Comparison of ENCODE assay signal across 8 cellular contexts in genomic region chr6:143510991-143511891, GRCh38. TPM values are rescaled to one million over a fixed set of nuclear protein-coding genes. Genes with fewer than 3 reads are reported as not detected.
A peak's percentile ranks its signal among the peaks of the same experiment; 100 is the strongest.
DNase-seq lines count a peak whose midpoint lies in the region; ATAC-seq and TF ChIP-seq lines count a peak whose summit lies in the region.

A gene with protein sequence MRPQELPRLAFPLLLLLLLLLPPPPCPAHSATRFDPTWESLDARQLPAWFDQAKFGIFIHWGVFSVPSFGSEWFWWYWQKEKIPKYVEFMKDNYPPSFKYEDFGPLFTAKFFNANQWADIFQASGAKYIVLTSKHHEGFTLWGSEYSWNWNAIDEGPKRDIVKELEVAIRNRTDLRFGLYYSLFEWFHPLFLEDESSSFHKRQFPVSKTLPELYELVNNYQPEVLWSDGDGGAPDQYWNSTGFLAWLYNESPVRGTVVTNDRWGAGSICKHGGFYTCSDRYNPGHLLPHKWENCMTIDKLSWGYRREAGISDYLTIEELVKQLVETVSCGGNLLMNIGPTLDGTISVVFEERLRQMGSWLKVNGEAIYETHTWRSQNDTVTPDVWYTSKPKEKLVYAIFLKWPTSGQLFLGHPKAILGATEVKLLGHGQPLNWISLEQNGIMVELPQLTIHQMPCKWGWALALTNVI (minus strand): TSS chr6:143511720. CDS start chr6:143511634, 86 bp downstream.

- H3K4me3 Mint-ChIP-seq in CD4-positive, CD25-positive, alpha-beta regulatory T cell, result peak within 1 kb of the TSS; percentile 88 to 97 (median 93)
- peak within 1 kb of the TSS; percentile 87 for H3K4me3 Mint-ChIP-seq in activated naive CD4-positive, alpha-beta T cell treated with anti-CD3 and anti-CD28 coated beads, Interleukin-2, amount 10 ng/mL, durations not matched to agents 7 days and 5 days

- H3K79me1 ChIP-seq in neuronal stem cell (ENCODE audit: low read depth, low read length), result no peaks in the 10 kb centered on the region

- peak within 1 kb of the TSS; percentile 60 for H3K14ac ChIP-seq in neuronal stem cell (ENCODE audit: low read length)

- H3K23ac ChIP-seq in neuronal stem cell (ENCODE audit: low read depth, low read length, poor library complexity), result peak within 1 kb of the TSS; percentile 76

- ATAC-seq in CD4-positive, CD25-positive, alpha-beta regulatory T cell (ENCODE audit: low read depth in 2 of 2), result peak; percentile 71 to 78
- ATAC-seq in GM19372 (IDR thresholded peaks at IDR 0.05; ENCODE audit: low read depth, unreplicated experiment), result peak; percentile 64
- ATAC-seq in HG03571 (IDR thresholded peaks at IDR 0.05; ENCODE audit: unreplicated experiment), result peak; percentile 63
- ATAC-seq in gastroesophageal sphincter, result peak; percentile 95

- H3K4ac ChIP-seq in neuronal stem cell (ENCODE audit: low read length), result no peak within 1 kb of the TSS

- peaks cover 25% of the 10 kb centered on the region for H3K4me1 ChIP-seq in CD4-positive, CD25-positive, alpha-beta regulatory T cell (ENCODE audit: control insufficient read depth, insufficient read depth, low read length, poor library complexity, severe bottlenecking)
- H3K4me1 ChIP-seq in SJSA1 (replicated peaks) (peaks cover 9% of the 10 kb centered on the region), gastroesophageal sphincter (peaks cover 0 to 52% (median 19%) of the 10 kb centered on the region in 3 donors), neuronal stem cell (ENCODE audit: control insufficient read depth in 2 of 2, insufficient read depth in 1 of 2, low read depth in 1 of 2, low read length in 2 of 2) (peaks cover 6% of the 10 kb centered on the region in 2 donors)

- peak within 1 kb of the TSS; percentile 78 for H3K4me2 ChIP-seq in neuronal stem cell (ENCODE audit: insufficient read depth, low read length, poor library complexity, severe bottlenecking)

- peak within 1 kb of the TSS; percentile 77 for H2BK5ac ChIP-seq in neuronal stem cell (ENCODE audit: low read length)

- DNase-seq in CD4-positive, CD25-positive, alpha-beta regulatory T cell, result peak; percentile 51 to 86 (median 64)
- DNase-seq in SJSA1 (ENCODE audit: low read depth in 1 of 2, low spot score in 2 of 2) (peak; percentile 74 to 82), neuronal stem cell (ENCODE audit: low spot score) (peak; percentile 61), stromal cell of bone marrow (ENCODE audit: low read depth) (peak; percentile 80)
- DNase-seq in activated naive CD4-positive, alpha-beta T cell treated with anti-CD3 and anti-CD28 coated beads, Interleukin-2, amount 10 ng/mL, durations not matched to agents 7 days and 5 days, result peak; percentile 78

- peak within 1 kb of the TSS; percentile 59 for H2BK15ac ChIP-seq in neuronal stem cell (ENCODE audit: low read length)

- peak within 1 kb of the TSS; percentile 92 for H3K9ac ChIP-seq in neuronal stem cell (ENCODE audit: low read depth, low read length, poor library complexity)

- peak within 1 kb of the TSS; percentile 95 for H3K18ac ChIP-seq in neuronal stem cell (ENCODE audit: low read length)

- peak within 1 kb of the TSS; percentile 34 for H4K91ac ChIP-seq in neuronal stem cell (ENCODE audit: low read depth, low read length, poor library complexity)

- peak within 1 kb of the TSS; percentile 73 for H2BK120ac ChIP-seq in neuronal stem cell (ENCODE audit: low read depth, low read length)

- H3K4me3 ChIP-seq in CD4-positive, CD25-positive, alpha-beta regulatory T cell (ENCODE audit: low read depth, low read length), result peak within 1 kb of the TSS; percentile 75
- peak within 1 kb of the TSS; percentile 54 for H3K4me3 ChIP-seq in SJSA1
- H3K4me3 ChIP-seq in gastroesophageal sphincter, result peak within 1 kb of the TSS; percentile 79 to 96
- peak within 1 kb of the TSS; percentile 63 to 79 for H3K4me3 ChIP-seq in neuronal stem cell (ENCODE audit: low read length in 2 of 2)

- peaks cover 25 to 41% (median 34%) of the 10 kb centered on the region in 4 donors for H3K4me1 Mint-ChIP-seq in CD4-positive, CD25-positive, alpha-beta regulatory T cell
- peaks cover 30% of the 10 kb centered on the region for H3K4me1 Mint-ChIP-seq in activated naive CD4-positive, alpha-beta T cell treated with anti-CD3 and anti-CD28 coated beads, Interleukin-2, amount 10 ng/mL, durations not matched to agents 7 days and 5 days

- WGBS in gastroesophageal sphincter (ENCODE audit: low coverage in 1 of 2), 2 donors, result 5 to 7% methylated on average over 22 to 23 of the region's 63 CpGs
- WGBS in neuronal stem cell (ENCODE audit: extremely low coverage in 2 of 2, insufficient read length in 2 of 2, insufficient replicate concordance in 1 of 2), 2 donors, result no CpG with 5 or more reads among the region's 63 CpGs

- TF ChIP-seq CTCF in gastroesophageal sphincter (IDR thresholded peaks at IDR 0.05), result peak in 2 of 4 experiments; percentile 19 to 52

- H2AFZ ChIP-seq in neuronal stem cell (ENCODE audit: low read length), result peak within 1 kb of the TSS; percentile 92

- CTCF ChIA-PET in activated naive CD4-positive, alpha-beta T cell treated with anti-CD3 and anti-CD28 coated beads, Interleukin-2, amount 10 ng/mL, durations not matched to agents 7 days and 5 days (lab: Charles Lee), result interaction anchor here (0.8 to 6.1 kb wide), 5 partner anchors 9 to 503 kb away, joined by 3 to 53 read pairs (median 5); no protein-coding TSS in a partner anchor

- no peaks in the 10 kb centered on the region for H3K9me3 Mint-ChIP-seq in CD4-positive, CD25-positive, alpha-beta regulatory T cell
- H3K9me3 Mint-ChIP-seq in activated naive CD4-positive, alpha-beta T cell treated with anti-CD3 and anti-CD28 coated beads, Interleukin-2, amount 10 ng/mL, durations not matched to agents 7 days and 5 days, result no peaks in the 10 kb centered on the region

- H3K27me3 ChIP-seq in CD4-positive, CD25-positive, alpha-beta regulatory T cell (ENCODE audit: control insufficient read depth, insufficient read depth, low read length), result no peaks in the 10 kb centered on the region
- H3K27me3 ChIP-seq in SJSA1 (replicated peaks) (peaks cover 4% of the 10 kb centered on the region; the same call in 1 of the 2 replicates), gastroesophageal sphincter (no peaks in the 10 kb centered on the region), neuronal stem cell (ENCODE audit: control insufficient read depth in 3 of 3, insufficient read depth in 3 of 3, low read depth in 1 of 3, low read length in 3 of 3) (no peaks in the 10 kb centered on the region)

- H3K27ac Mint-ChIP-seq in CD4-positive, CD25-positive, alpha-beta regulatory T cell, result peak within 1 kb of the TSS; percentile 95 to 99 (median 96)
- peak within 1 kb of the TSS; percentile 92 for H3K27ac Mint-ChIP-seq in activated naive CD4-positive, alpha-beta T cell treated with anti-CD3 and anti-CD28 coated beads, Interleukin-2, amount 10 ng/mL, durations not matched to agents 7 days and 5 days

- peaks cover 6% of the 10 kb centered on the region for H3K36me3 ChIP-seq in CD4-positive, CD25-positive, alpha-beta regulatory T cell (ENCODE audit: control insufficient read depth, insufficient read depth, low read length)
- H3K36me3 ChIP-seq in SJSA1 (peaks cover 3% of the 10 kb centered on the region; the same call in 1 of the 2 replicates), gastroesophageal sphincter (peaks cover 0 to 13% of the 10 kb centered on the region in 2 donors), neuronal stem cell (replicated peaks in 1 of 2; ENCODE audit: control insufficient read depth in 2 of 2, insufficient read depth in 2 of 2, low read length in 2 of 2) (peaks cover 3 to 38% of the 10 kb centered on the region in 2 donors)

- no peak within 1 kb of the TSS for H2AK5ac ChIP-seq in neuronal stem cell (ENCODE audit: low read depth, low read length)

- H3K36me3 Mint-ChIP-seq in CD4-positive, CD25-positive, alpha-beta regulatory T cell, result peaks cover 12% of the 10 kb centered on the region
- H3K36me3 Mint-ChIP-seq in activated naive CD4-positive, alpha-beta T cell treated with anti-CD3 and anti-CD28 coated beads, Interleukin-2, amount 10 ng/mL, durations not matched to agents 7 days and 5 days, result peaks cover 17% of the 10 kb centered on the region

- H3K27me3 Mint-ChIP-seq in CD4-positive, CD25-positive, alpha-beta regulatory T cell, result no peaks in the 10 kb centered on the region
- peaks cover 13% of the 10 kb centered on the region for H3K27me3 Mint-ChIP-seq in activated naive CD4-positive, alpha-beta T cell treated with anti-CD3 and anti-CD28 coated beads, Interleukin-2, amount 10 ng/mL, durations not matched to agents 7 days and 5 days

- no peak for TF ChIP-seq EP300 in gastroesophageal sphincter (IDR thresholded peaks at IDR 0.05)

- H4K8ac ChIP-seq in neuronal stem cell (ENCODE audit: low read depth, low read length), result peak within 1 kb of the TSS; percentile 92

- no peak within 1 kb of the TSS for H2BK12ac ChIP-seq in neuronal stem cell (ENCODE audit: low read length)

- peak within 1 kb of the TSS; percentile 64 for H3K27ac ChIP-seq in CD4-positive, CD25-positive, alpha-beta regulatory T cell (ENCODE audit: insufficient read depth, low read length, poor library complexity, severe bottlenecking)
- H3K27ac ChIP-seq in SJSA1 (peak within 1 kb of the TSS; percentile 51; the same call in 1 of the 2 replicates), gastroesophageal sphincter (peak within 1 kb of the TSS; percentile 75 to 93 (median 90)), neuronal stem cell (replicated peaks; ENCODE audit: low read length) (no peak within 1 kb of the TSS)

- peak; percentile 79 to 82 for TF ChIP-seq POLR2A in gastroesophageal sphincter (IDR thresholded peaks at IDR 0.05)

- H3K9me3 ChIP-seq in CD4-positive, CD25-positive, alpha-beta regulatory T cell (ENCODE audit: control insufficient read depth in 2 of 2, low read length in 2 of 2), result no peaks in the 10 kb centered on the region
- H3K9me3 ChIP-seq in SJSA1 (replicated peaks) (no peaks in the 10 kb centered on the region), gastroesophageal sphincter (no peaks in the 10 kb centered on the region), neuronal stem cell (replicated peaks in 1 of 2; ENCODE audit: control insufficient read depth in 2 of 2, insufficient read depth in 1 of 2, low read depth in 1 of 2, low read length in 2 of 2) (no peaks in the 10 kb centered on the region)

RNA-seq across cellular contexts. Expression of the gene that starts here (rescaled TPM):
- total RNA-seq in CD4-positive, CD25-positive, alpha-beta regulatory T cell, result 6.1 TPM
- 10 to 100 TPM; 14.1 to 23.6 (median 22.2) TPM for polyA plus RNA-seq in CD4-positive, CD25-positive, alpha-beta regulatory T cell
- total RNA-seq in SJSA1 (2014; rRNA removed; shearing (Covaris generic)), result 39.2 and 52.5 TPM in 2 replicates
- total RNA-seq in gastroesophageal sphincter, result 10 to 100 TPM; 19.4 to 28.4 (median 23.9) TPM
- 27.2 TPM for polyA plus RNA-seq in neuronal stem cell (2013, experiment 1 of 2)
- 27.6 TPM for polyA plus RNA-seq in neuronal stem cell (2013, experiment 2 of 2)
